26 cellular contexts compared by ENCODE assay signal in genomic region chr10:119762805-119763798, GRCh38. TPM values are rescaled to one million over a fixed set of nuclear protein-coding genes. Genes with fewer than 3 reads are reported as not detected.
A peak's percentile ranks its signal among the peaks of the same experiment; 100 is the strongest.
DNase-seq lines count a peak whose midpoint lies in the region; ATAC-seq and TF ChIP-seq lines count a peak whose summit lies in the region.
"Had no signal": no experiment of that assay in that cellular context is flagged by ENCODE, and none has a peak within 500 bp of the region (broad histone marks: within the 10 kb centered on the region; RNA-seq: fewer than 3 reads in every experiment).

No MANE protein-coding gene starts in this region.

- POLR2A ChIA-PET in naive thymus-derived CD4-positive, alpha-beta T cell (lab: Charles Lee): no interaction called here

- peaks cover 67% of the 10 kb centered on the region for H3K4me1 ChIP-seq in SJSA1 (replicated peaks)
- H3K4me1 ChIP-seq in vagina: peaks cover 13% of the 10 kb centered on the region
- H3K4me1 ChIP-seq in breast epithelium: no peaks in the 10 kb centered on the region
- no peaks in the 10 kb centered on the region for H3K4me1 ChIP-seq in naive thymus-derived CD4-positive, alpha-beta T cell (ENCODE audit: control insufficient read depth in 2 of 2, insufficient read depth in 2 of 2, low read length in 2 of 2)
- H3K4me1 ChIP-seq: Peyer's patch, uterus had no signal

- H3K36me3 Mint-ChIP-seq in activated naive CD4-positive, alpha-beta T cell treated with anti-CD3 and anti-CD28 coated beads, Interleukin-2, amount 50 U/mL, for 72 hours: peaks cover 4 to 17% of the 10 kb centered on the region in 2 donors
- H3K36me3 Mint-ChIP-seq in naive thymus-derived CD4-positive, alpha-beta T cell: peaks cover 0 to 8% (median 0%) of the 10 kb centered on the region in 5 donors

- H3K27ac ChIP-seq in SJSA1 (peak overlapping the region; percentile 2; the same call in 1 of the 2 replicates), vagina (peak overlapping the region; percentile 57), breast epithelium (no peak overlapping the region)
- no peak overlapping the region for H3K27ac ChIP-seq in naive thymus-derived CD4-positive, alpha-beta T cell (ENCODE audit: low read depth, low read length)
- H3K27ac ChIP-seq: KMS-11, Peyer's patch had no signal

- H3K9me3 ChIP-seq in SJSA1 (replicated peaks) (no peaks in the 10 kb centered on the region), vagina (no peaks in the 10 kb centered on the region), breast epithelium (no peaks in the 10 kb centered on the region)
- no peaks in the 10 kb centered on the region for H3K9me3 ChIP-seq in naive thymus-derived CD4-positive, alpha-beta T cell (ENCODE audit: control insufficient read depth in 2 of 3, low read length in 3 of 3)
- H3K9me3 ChIP-seq: Peyer's patch, uterus had no signal

- H3K36me3 ChIP-seq in SJSA1: no peaks in the 10 kb centered on the region; the same call in 1 of the 2 replicates
- H3K36me3 ChIP-seq in vagina: no peaks in the 10 kb centered on the region
- no peaks in the 10 kb centered on the region for H3K36me3 ChIP-seq in breast epithelium
- H3K36me3 ChIP-seq in naive thymus-derived CD4-positive, alpha-beta T cell (ENCODE audit: control insufficient read depth in 2 of 3, insufficient read depth in 3 of 3, low read length in 3 of 3): no peaks in the 10 kb centered on the region
- H3K36me3 ChIP-seq: Peyer's patch, uterus had no signal

- TF ChIP-seq CTCF in vagina (IDR thresholded peaks at IDR 0.05): no peak
- no peak for TF ChIP-seq CTCF in breast epithelium (IDR thresholded peaks at IDR 0.05)

- H3K27me3 ChIP-seq in SJSA1 (replicated peaks) (no peaks in the 10 kb centered on the region), vagina (no peaks in the 10 kb centered on the region), breast epithelium (no peaks in the 10 kb centered on the region)
- no peaks in the 10 kb centered on the region for H3K27me3 ChIP-seq in naive thymus-derived CD4-positive, alpha-beta T cell (ENCODE audit: control insufficient read depth in 2 of 2, insufficient read depth in 2 of 2, low read length in 2 of 2)
- H3K27me3 ChIP-seq: Peyer's patch, uterus had no signal

- no peak overlapping the region for H3K4me3 Mint-ChIP-seq in naive thymus-derived CD4-positive, alpha-beta T cell
- H3K4me3 Mint-ChIP-seq: activated CD4-positive, alpha-beta memory T cell treated with anti-CD3 and anti-CD28 coated beads for 36 hours; CD14-positive monocyte; T-helper 17 cell had no signal

- H3K9me3 Mint-ChIP-seq in activated naive CD4-positive, alpha-beta T cell treated with anti-CD3 and anti-CD28 coated beads, Interleukin-2, amount 50 U/mL, for 72 hours: no peaks in the 10 kb centered on the region
- H3K9me3 Mint-ChIP-seq in naive thymus-derived CD4-positive, alpha-beta T cell: no peaks in the 10 kb centered on the region
- H3K9me3 Mint-ChIP-seq: activated CD4-positive, alpha-beta memory T cell treated with anti-CD3 and anti-CD28 coated beads for 36 hours had no signal

- H3K27ac Mint-ChIP-seq in activated naive CD4-positive, alpha-beta T cell treated with anti-CD3 and anti-CD28 coated beads, Interleukin-2, amount 50 U/mL, for 72 hours: no peak overlapping the region
- H3K27ac Mint-ChIP-seq in naive thymus-derived CD4-positive, alpha-beta T cell: no peak overlapping the region
- H3K27ac Mint-ChIP-seq: activated CD4-positive, alpha-beta memory T cell treated with anti-CD3 and anti-CD28 coated beads for 36 hours; T-helper 17 cell had no signal

- ATAC-seq in activated naive CD4-positive, alpha-beta T cell treated with anti-CD3 and anti-CD28 coated beads, Interleukin-2, amount 50 U/mL, for 72 hours: peak; percentile 72 to 87
- ATAC-seq in naive thymus-derived CD4-positive, alpha-beta T cell: no peak
- ATAC-seq: T-helper 17 cell had no signal

- DNase-seq in activated naive CD4-positive, alpha-beta T cell treated with anti-CD3 and anti-CD28 coated beads, Interleukin-2, amount 50 U/mL, for 72 hours (ENCODE audit: low spot score in 2 of 2): no peak
- no peak for DNase-seq in activated naive CD4-positive, alpha-beta T cell treated with anti-CD3 and anti-CD28 coated beads, Interleukin-2, amount 50 U/mL, for 16 hours
- DNase-seq in SJSA1 (ENCODE audit: low read depth in 1 of 2, low spot score in 2 of 2): no peak
- DNase-seq in iris pigment epithelial cell (ENCODE audit: low read depth): peak; percentile 61
- no peak for DNase-seq in vagina (ENCODE audit: extremely low spot score in 2 of 2)
- DNase-seq in ecto neural progenitor cell (ENCODE audit: low spot score): no peak
- DNase-seq in breast epithelium (ENCODE audit: low spot score in 2 of 2): no peak
- no peak for DNase-seq in naive thymus-derived CD4-positive, alpha-beta T cell
- DNase-seq: ACHN; activated CD4-positive, alpha-beta memory T cell treated with anti-CD3 and anti-CD28 coated beads for 36 hours; dermis blood vessel endothelial cell; DMS 273 treated with DMSO at 0.1 percent for 48 hours; GF-D8; hypothalamus; NCI-H1092 treated with DMSO at 0.1 percent for 48 hours; NCI-H2081; NCI-H510A; NK-92 treated with Interleukin-12 subunit alpha and Interleukin-12 subunit beta, amount 100 ng/mL, for 24 hours; Peyer's patch; retina; stimulated activated CD4-positive, alpha-beta T cell treated with anti-CD3 and anti-CD28 coated beads, Interleukin-12 subunit alpha, Interleukin-12 subunit beta, amount 100 ng/mL, for 4 hours; T-helper 17 cell; uterus had no signal

- peaks cover 0 to 18% (median 5%) of the 10 kb centered on the region in 7 donors for H3K4me1 Mint-ChIP-seq in naive thymus-derived CD4-positive, alpha-beta T cell
- H3K4me1 Mint-ChIP-seq: CD14-positive monocyte had no signal

- no peak overlapping the region for H3K4me3 ChIP-seq in SJSA1
- H3K4me3 ChIP-seq in vagina: no peak overlapping the region
- no peak overlapping the region for H3K4me3 ChIP-seq in breast epithelium
- no peak overlapping the region for H3K4me3 ChIP-seq in naive thymus-derived CD4-positive, alpha-beta T cell (ENCODE audit: low read length)
- H3K4me3 ChIP-seq: lung, Peyer's patch, uterus had no signal

- no peaks in the 10 kb centered on the region for H3K27me3 Mint-ChIP-seq in naive thymus-derived CD4-positive, alpha-beta T cell
- H3K27me3 Mint-ChIP-seq: activated CD4-positive, alpha-beta memory T cell treated with anti-CD3 and anti-CD28 coated beads for 36 hours; T-helper 17 cell had no signal

- TF ChIP-seq POLR2A in vagina (IDR thresholded peaks at IDR 0.05) (no peak), breast epithelium (IDR thresholded peaks at IDR 0.05) (no peak)

- intact Hi-C loops in vagina (cut with DNase I) (no loop called here), breast epithelium (cut with DNase I; ENCODE audit: low total_unique reads) (no loop called here)
- intact Hi-C loops in naive thymus-derived CD4-positive, alpha-beta T cell (cut with micrococcal nuclease): no loop called here

- CTCF ChIA-PET in naive thymus-derived CD4-positive, alpha-beta T cell (lab: Charles Lee): interaction anchor here (1.3 kb wide), 1 partner anchor 13 kb away, joined by 4 read pairs; no protein-coding TSS in a partner anchor

RNA-seq across cellular contexts. Expression of gene INPP5F, which starts 37.3 kb away (rescaled TPM):
- 10 to 100 TPM; 23.0 to 27.3 TPM for total RNA-seq in activated naive CD4-positive, alpha-beta T cell treated with anti-CD3 and anti-CD28 coated beads, Interleukin-2, amount 50 U/mL, for 72 hours
- 39.9 and 46.3 TPM in 2 replicates for total RNA-seq in SJSA1 (2014; rRNA removed; shearing (Covaris generic))
- total RNA-seq in vagina (18.4 TPM), breast epithelium (10 to 100 TPM; 13.1 to 15.1 (median 14.6) TPM)
- 10 to 100 TPM in 3 of 5 experiments, 1 to 10 TPM in 2; 8.5 to 12.1 (median 10.0) TPM for total RNA-seq in naive thymus-derived CD4-positive, alpha-beta T cell
- 1 to 10 TPM; 3.4 to 3.5 TPM for polyA plus RNA-seq in naive thymus-derived CD4-positive, alpha-beta T cell

Comparison
In these comparisons a context has a peak if more than half of its experiments do, and no peak if none do; other contexts are left out.
1. H3K27ac ChIP-seq: peak in SJSA1 (single experiment) and vagina (single experiment); none in breast epithelium (0 of 2) and naive thymus-derived CD4-positive, alpha-beta T cell (single experiment).